In genomic region chrY:2937149-2937548, GRCh38 we compare ENCODE assay signal across 14 cellular contexts. TPM values are rescaled to one million over a fixed set of nuclear protein-coding genes. Genes with fewer than 3 reads are reported as not detected.
A peak's percentile ranks its signal among the peaks of the same experiment; 100 is the strongest.
DNase-seq lines count a peak whose midpoint lies in the region; ATAC-seq, FAIRE-seq and TF ChIP-seq lines count a peak whose summit lies in the region.
"Had no signal": no experiment of that assay in that cellular context is flagged by ENCODE, and none has a peak within 500 bp of the region (broad histone marks: within the 10 kb centered on the region; RNA-seq: fewer than 3 reads in every experiment).

No MANE protein-coding gene starts in this region.

- peaks cover 45% of the 10 kb centered on the region for H3K4me1 Mint-ChIP-seq in stimulated activated naive CD8-positive, alpha-beta T cell treated with anti-CD3 and anti-CD28 coated beads, Interleukin-15, Interleukin-2, amounts not matched to agents 100 ng/mL and 50 ng/mL, for 24 hours (ENCODE audit: low read depth)
- peaks cover 21% of the 10 kb centered on the region for H3K4me1 Mint-ChIP-seq in activated T-helper 1 cell treated with anti-CD3 and anti-CD28 coated beads, Interleukin-12 subunit alpha, Interleukin-12 subunit beta, Interleukin-2, Interleukin-4 antibody, amounts not matched to agents 30 ng/mL and 10 ng/mL and 1 ng/mL, durations not matched to agents 14 hours and 24 hours and 36 hours (ENCODE audit: low read depth)

- peaks cover 16% of the 10 kb centered on the region for H3K36me3 Mint-ChIP-seq in stimulated activated naive CD8-positive, alpha-beta T cell treated with anti-CD3 and anti-CD28 coated beads, Interleukin-15, Interleukin-2, amounts not matched to agents 100 ng/mL and 50 ng/mL, for 24 hours (ENCODE audit: low read depth)
- peaks cover 10% of the 10 kb centered on the region for H3K36me3 Mint-ChIP-seq in activated T-helper 1 cell treated with anti-CD3 and anti-CD28 coated beads, Interleukin-12 subunit alpha, Interleukin-12 subunit beta, Interleukin-2, Interleukin-4 antibody, amounts not matched to agents 30 ng/mL and 10 ng/mL and 1 ng/mL, durations not matched to agents 14 hours and 24 hours and 36 hours (ENCODE audit: low read depth)

- no peak for TF ChIP-seq CTCF in kidney (IDR thresholded peaks at IDR 0.05; ENCODE audit: borderline replicate concordance, extremely low read depth, insufficient read depth)

- no peaks in the 10 kb centered on the region for H3K9me3 ChIP-seq in kidney (ENCODE audit: control insufficient read depth in 1 of 2, low read length in 2 of 2)
- H3K9me3 ChIP-seq: pancreas had no signal

- no peak for DNase-seq in stimulated activated naive CD8-positive, alpha-beta T cell treated with anti-CD3 and anti-CD28 coated beads, Interleukin-15, Interleukin-2, amounts not matched to agents 100 U/mL and 50 U/mL, for 24 hours
- no peak for DNase-seq in activated T-helper 1 cell treated with anti-CD3 and anti-CD28 coated beads, Interleukin-12 subunit alpha, Interleukin-12 subunit beta, Interleukin-2, Interleukin-4 antibody, amounts not matched to agents 30 ng/mL and 10 ng/mL and 1 ng/mL, durations not matched to agents 14 hours and 24 hours and 36 hours (ENCODE audit: low spot score)
- no peak for DNase-seq in kidney
- DNase-seq in EL: no peak
- DNase-seq in medulla oblongata (ENCODE audit: extremely low spot score): no peak
- DNase-seq in epidermal melanocyte (ENCODE audit: insufficient read length, low spot score): no peak
- DNase-seq: NCI-H2107; pancreas; stimulated activated CD4-positive, alpha-beta T cell treated with anti-CD3 and anti-CD28 coated beads, Interleukin-2, amount 100 ng/mL, for 48 hours; T-cell had no signal

- H3K9ac ChIP-seq in kidney (ENCODE audit: low read length in 2 of 2): peak overlapping the region in 1 of 2 donors; percentile 95
- H3K9ac ChIP-seq: KMS-11 had no signal

- no peaks in the 10 kb centered on the region for H3K36me3 ChIP-seq in kidney (ENCODE audit: control insufficient read depth in 1 of 2, insufficient read depth in 2 of 2, low read length in 2 of 2)
- H3K36me3 ChIP-seq: pancreas had no signal

- intact Hi-C loops in activated T-helper 1 cell treated with anti-CD3 and anti-CD28 coated beads, Interleukin-12 subunit alpha, Interleukin-12 subunit beta, Interleukin-2, Interleukin-4 antibody, amounts not matched to agents 30 ng/mL and 10 ng/mL and 1 ng/mL, durations not matched to agents 14 hours and 24 hours and 36 hours (cut with micrococcal nuclease): loop anchor here (1.0 to 5.0 kb wide), 2 partner anchors 12 to 80 kb away; no protein-coding TSS in a partner anchor
- intact Hi-C loops in kidney (cut with DNase I): no loop called here

- peak overlapping the region; percentile 77 to 78 for H3K4me3 ChIP-seq in kidney (ENCODE audit: low read length in 2 of 2)
- H3K4me3 ChIP-seq: pancreas had no signal

- FAIRE-seq in kidney (lab: Jason Lieb, UNC): no peak
- FAIRE-seq: frontal cortex, pancreas had no signal

- H3K27ac Mint-ChIP-seq in stimulated activated naive CD8-positive, alpha-beta T cell treated with anti-CD3 and anti-CD28 coated beads, Interleukin-15, Interleukin-2, amounts not matched to agents 100 ng/mL and 50 ng/mL, for 24 hours: peak overlapping the region; percentile 97
- H3K27ac Mint-ChIP-seq in activated T-helper 1 cell treated with anti-CD3 and anti-CD28 coated beads, Interleukin-12 subunit alpha, Interleukin-12 subunit beta, Interleukin-2, Interleukin-4 antibody, amounts not matched to agents 30 ng/mL and 10 ng/mL and 1 ng/mL, durations not matched to agents 14 hours and 24 hours and 36 hours: peak overlapping the region; percentile 99

- H3K4me1 ChIP-seq in kidney (ENCODE audit: control insufficient read depth in 1 of 2, insufficient read depth in 1 of 2, low read depth in 1 of 2, low read length in 2 of 2): no peaks in the 10 kb centered on the region
- H3K4me1 ChIP-seq: pancreas had no signal

- no peaks in the 10 kb centered on the region for H3K9me3 Mint-ChIP-seq in stimulated activated naive CD8-positive, alpha-beta T cell treated with anti-CD3 and anti-CD28 coated beads, Interleukin-15, Interleukin-2, amounts not matched to agents 100 ng/mL and 50 ng/mL, for 24 hours
- no peaks in the 10 kb centered on the region for H3K9me3 Mint-ChIP-seq in activated T-helper 1 cell treated with anti-CD3 and anti-CD28 coated beads, Interleukin-12 subunit alpha, Interleukin-12 subunit beta, Interleukin-2, Interleukin-4 antibody, amounts not matched to agents 30 ng/mL and 10 ng/mL and 1 ng/mL, durations not matched to agents 14 hours and 24 hours and 36 hours
- H3K9me3 Mint-ChIP-seq: T-cell had no signal

- no peak for ATAC-seq in stimulated activated naive CD8-positive, alpha-beta T cell treated with anti-CD3 and anti-CD28 coated beads, Interleukin-15, Interleukin-2, amounts not matched to agents 100 U/mL and 50 U/mL, for 24 hours
- ATAC-seq in GM18520 (IDR thresholded peaks at IDR 0.05; ENCODE audit: unreplicated experiment): no peak
- ATAC-seq: pancreas, T-cell had no signal

- no peak overlapping the region for H3K27ac ChIP-seq in kidney (ENCODE audit: low read depth in 2 of 2, low read length in 2 of 2)
- H3K27ac ChIP-seq: KMS-11, pancreas had no signal

- H3K27me3 Mint-ChIP-seq in stimulated activated naive CD8-positive, alpha-beta T cell treated with anti-CD3 and anti-CD28 coated beads, Interleukin-15, Interleukin-2, amounts not matched to agents 100 ng/mL and 50 ng/mL, for 24 hours: no peaks in the 10 kb centered on the region
- H3K27me3 Mint-ChIP-seq in activated T-helper 1 cell treated with anti-CD3 and anti-CD28 coated beads, Interleukin-12 subunit alpha, Interleukin-12 subunit beta, Interleukin-2, Interleukin-4 antibody, amounts not matched to agents 30 ng/mL and 10 ng/mL and 1 ng/mL, durations not matched to agents 14 hours and 24 hours and 36 hours (ENCODE audit: insufficient read depth): no peaks in the 10 kb centered on the region
- H3K27me3 Mint-ChIP-seq: T-cell had no signal

- H3K4me3 Mint-ChIP-seq in stimulated activated naive CD8-positive, alpha-beta T cell treated with anti-CD3 and anti-CD28 coated beads, Interleukin-15, Interleukin-2, amounts not matched to agents 100 ng/mL and 50 ng/mL, for 24 hours: peak overlapping the region; percentile 89
- peak overlapping the region; percentile 87 for H3K4me3 Mint-ChIP-seq in activated T-helper 1 cell treated with anti-CD3 and anti-CD28 coated beads, Interleukin-12 subunit alpha, Interleukin-12 subunit beta, Interleukin-2, Interleukin-4 antibody, amounts not matched to agents 30 ng/mL and 10 ng/mL and 1 ng/mL, durations not matched to agents 14 hours and 24 hours and 36 hours

RNA-seq across cellular contexts. Expression of gene ZFY, which starts 2.0 kb away (rescaled TPM):
- total RNA-seq in activated T-helper 1 cell treated with anti-CD3 and anti-CD28 coated beads, Interleukin-12 subunit alpha, Interleukin-12 subunit beta, Interleukin-2, Interleukin-4 antibody, amounts not matched to agents 30 ng/mL and 10 ng/mL and 1 ng/mL, durations not matched to agents 14 hours and 24 hours and 36 hours: 16.3 and 19.5 TPM in 2 replicates
- total RNA-seq in kidney: not detected
- polyA plus RNA-seq in kidney (ENCODE audit: insufficient read depth, low read depth, low replicate concordance): 2.1 TPM
